In genomic region chr4:68175562-68176155, GRCh38 we compare ENCODE assay signal across 1 cellular context.
TF ChIP-seq lines count a peak whose summit lies in the region.

No MANE protein-coding gene starts in this region.

TF ChIP-seq in H1, 55 proteins besides CTCF, POLR2A, EP300 and RAD21:
- TF ChIP-seq TCF12 (IDR thresholded peaks at IDR 0.05; ENCODE audit: low read depth, low read length) (no peak), RNF2 (IDR thresholded peaks at IDR 0.05; ENCODE audit: borderline replicate concordance, low read depth, low read length, missing control alignments, poor library complexity, severe bottlenecking) (no peak), KDM4A (IDR thresholded peaks at IDR 0.05; ENCODE audit: low read depth, low read length, severe bottlenecking) (no peak), NRF1 (IDR thresholded peaks at IDR 0.05; ENCODE audit: low read depth, low read length) (no peak)
